ENCODE assay signal across 31 cellular contexts in genomic region chrX:34863906-34864305, GRCh38.
"Had no signal": no experiment of that assay in that cellular context is flagged by ENCODE, and none has a peak within 500 bp of the region (broad histone marks: within the 10 kb centered on the region; RNA-seq: fewer than 3 reads in every experiment).

No MANE protein-coding gene starts in this region.

- H3K4me3 ChIP-seq: adrenal gland, cardiac muscle cell had no signal

- H3K27ac ChIP-seq: adrenal gland, cardiac muscle cell, VCaP had no signal

- DNase-seq: activated B cell treated with CpG ODN at 0.5 μM for 24 hours; activated CD4-positive, alpha-beta memory T cell treated with anti-CD3 and anti-CD28 coated beads for 36 hours; activated CD4-positive, alpha-beta T cell treated with anti-CD3 and anti-CD28 coated beads for 4 hours; activated CD4-positive, alpha-beta T cell treated with anti-CD3 and anti-CD28 coated beads, Interleukin-2, amount 10 ng/mL, durations not matched to agents 24 days and 14 days; activated CD4-positive, alpha-beta T cell treated with anti-CD3 and anti-CD28 coated beads, Interleukin-2, amount 50 U/mL, for 1 hour; activated CD4-positive, alpha-beta T cell treated with anti-CD3 and anti-CD28 coated beads, Interleukin-2, amount 50 U/mL, for 4 hours; activated CD4-positive, CD25-positive, alpha-beta regulatory T cell treated with anti-CD3 and anti-CD28 coated beads, Interleukin-2, amount 50 U/mL, for 72 hours; activated CD8-positive, alpha-beta memory T cell treated with anti-CD3 and anti-CD28 coated beads, Interleukin-2, amount 50 U/mL, for 4 hours; activated CD8-positive, alpha-beta T cell treated with anti-CD3 and anti-CD28 coated beads for 36 hours; activated effector memory CD4-positive, alpha-beta T cell treated with anti-CD3 and anti-CD28 coated beads, Interleukin-2, amount 50 U/mL, for 16 hours; activated gamma-delta T cell treated with Interleukin-2 at 50 U/mL for 16 hours; activated naive CD4-positive, alpha-beta T cell; activated naive CD4-positive, alpha-beta T cell treated with anti-CD3 and anti-CD28 coated beads for 36 hours; activated naive CD4-positive, alpha-beta T cell treated with anti-CD3 and anti-CD28 coated beads, Interleukin-2, amount 50 U/mL, for 16 hours; activated naive CD8-positive, alpha-beta T cell treated with anti-CD3 and anti-CD28 coated beads for 36 hours; activated T-cell treated with anti-CD3 and anti-CD28 coated beads for 4 hours; activated T-cell treated with anti-CD3 and anti-CD28 coated beads, Interleukin-2, amount 50 U/mL, for 1 hour; activated T-cell treated with anti-CD3 and anti-CD28 coated beads, Interleukin-2, amount 50 U/mL, for 4 hours; activated T-cell treated with anti-CD3 and anti-CD28 coated beads, Interleukin-2, amount 50 U/mL, for 72 hours; adrenal gland; amniotic stem cell; aorta; caudate nucleus; cerebellar nuclear complex; T-helper 1 cell; T-helper 2 cell; T-helper 9 cell had no signal

- H3K36me3 ChIP-seq: adrenal gland, cardiac muscle cell had no signal

- H3K4me1 ChIP-seq: adrenal gland had no signal

- H3K9me3 ChIP-seq: adrenal gland had no signal

- ATAC-seq: activated CD8-positive, alpha-beta T cell treated with anti-CD3 and anti-CD28 coated beads for 36 hours; activated naive CD4-positive, alpha-beta T cell treated with anti-CD3 and anti-CD28 coated beads, Interleukin-2, amount 50 U/mL, for 72 hours; activated T-cell treated with anti-CD3 and anti-CD28 coated beads, Interleukin-2, amount 50 U/mL, for 4 hours; activated T-cell treated with anti-CD3 and anti-CD28 coated beads, Interleukin-2, amount 50 U/mL, for 72 hours; activated T-helper 17 cell treated with anti-CD3 and anti-CD28 coated beads, Interleukin-2, amount 50 U/mL, for 72 hours had no signal

- H3K27me3 ChIP-seq: cardiac muscle cell had no signal
